In genomic region chr5:180077594-180078284, GRCh38 we compare ENCODE assay signal across 3 cellular contexts.
TF ChIP-seq lines count a peak whose summit lies in the region.

No MANE protein-coding gene starts in this region.

TF ChIP-seq in liver, 16 proteins besides CTCF, POLR2A, EP300 and RAD21:
- TF ChIP-seq FOXA1 (IDR thresholded peaks at IDR 0.05) (no peak), REST (IDR thresholded peaks at IDR 0.05) (no peak), YY1 (IDR thresholded peaks at IDR 0.05) (peak; percentile 29), EGR1 (IDR thresholded peaks at IDR 0.05; ENCODE audit: low read depth in 2 of 2) (no peak), GABPA (IDR thresholded peaks at IDR 0.05 in 1 of 2, conservative IDR thresholded peaks at IDR 0.05 in 1 of 2) (no peak), TAF1 (conservative IDR thresholded peaks at IDR 0.05) (no peak), JUND (IDR thresholded peaks at IDR 0.05) (peak in 1 of 2 donors; percentile 11), FOXA2 (IDR thresholded peaks at IDR 0.05) (no peak), ATF3 (IDR thresholded peaks at IDR 0.05) (no peak), RXRA (IDR thresholded peaks at IDR 0.05) (peak; percentile 71 to 76), MAX (IDR thresholded peaks at IDR 0.05) (peak; percentile 38), ZBTB33 (IDR thresholded peaks at IDR 0.05) (peak; percentile 63), SP1 (IDR thresholded peaks at IDR 0.05) (peak; percentile 65), HNF4A (conservative IDR thresholded peaks at IDR 0.05) (peak; percentile 54 to 70), HNF4G (IDR thresholded peaks at IDR 0.05) (no peak), NR2F2 (IDR thresholded peaks at IDR 0.05) (no peak)

TF ChIP-seq in HepG2, 621 proteins besides CTCF, POLR2A, EP300 and RAD21:
- TF ChIP-seq E2F2 (CRISPR knock-in tag; IDR thresholded peaks at IDR 0.05; ENCODE audit: borderline replicate concordance) (no peak), SNAI1 (CRISPR knock-in tag; IDR thresholded peaks at IDR 0.05; ENCODE audit: borderline replicate concordance) (no peak), ZBTB49 (CRISPR knock-in tag; IDR thresholded peaks at IDR 0.05; ENCODE audit: borderline replicate concordance) (no peak), TRIM24 (CRISPR knock-in tag; IDR thresholded peaks at IDR 0.05) (no peak), THAP7 (CRISPR knock-in tag; IDR thresholded peaks at IDR 0.05) (no peak), AGO1 (IDR thresholded peaks at IDR 0.05; ENCODE audit: low read depth, low read length, poor library complexity, severe bottlenecking) (no peak), RFX5 (IDR thresholded peaks at IDR 0.05; ENCODE audit: low read depth, low read length) (no peak), CREBL2 (CRISPR knock-in tag; IDR thresholded peaks at IDR 0.05; ENCODE audit: borderline replicate concordance) (no peak), ZNF501 (CRISPR knock-in tag; IDR thresholded peaks at IDR 0.05) (no peak), PHB2 (IDR thresholded peaks at IDR 0.05; ENCODE audit: partially characterized antibody) (no peak), RORA (CRISPR knock-in tag; IDR thresholded peaks at IDR 0.05) (no peak), ZFP82 (CRISPR knock-in tag; IDR thresholded peaks at IDR 0.05; ENCODE audit: borderline replicate concordance) (no peak), ATAD3A (CRISPR knock-in tag; IDR thresholded peaks at IDR 0.05) (no peak), ZNF562 (CRISPR knock-in tag; IDR thresholded peaks at IDR 0.05; ENCODE audit: borderline replicate concordance) (no peak), IKZF1 (IDR thresholded peaks at IDR 0.05) (no peak), ZNF580 (CRISPR knock-in tag; IDR thresholded peaks at IDR 0.05; ENCODE audit: borderline replicate concordance, low read depth) (no peak), MED13 (CRISPR knock-in tag; IDR thresholded peaks at IDR 0.05) (no peak), ZNF569 (CRISPR knock-in tag; IDR thresholded peaks at IDR 0.05; ENCODE audit: borderline replicate concordance) (no peak)
TF ChIP-seq in HepG2: peak in this region for 0.

TF ChIP-seq in H1, 55 proteins besides CTCF, POLR2A, EP300 and RAD21:
- TF ChIP-seq HDAC2 (IDR thresholded peaks at IDR 0.05; ENCODE audit: borderline replicate concordance in 1 of 2, low read depth in 2 of 2, low read length in 2 of 2) (no peak), NRF1 (IDR thresholded peaks at IDR 0.05; ENCODE audit: low read depth, low read length) (no peak), EZH2 (IDR thresholded peaks at IDR 0.05; ENCODE audit: low read depth, low read length, severe bottlenecking) (no peak), KDM1A (IDR thresholded peaks at IDR 0.05; ENCODE audit: borderline replicate concordance, low read length) (no peak), SAP30 (IDR thresholded peaks at IDR 0.05; ENCODE audit: insufficient read depth, insufficient replicate concordance, low read length) (no peak), CHD7 (IDR thresholded peaks at IDR 0.05; ENCODE audit: insufficient replicate concordance, low read length) (no peak)
